Comparison of ENCODE assay signal across 16 cellular contexts in the genomic region with DNA sequence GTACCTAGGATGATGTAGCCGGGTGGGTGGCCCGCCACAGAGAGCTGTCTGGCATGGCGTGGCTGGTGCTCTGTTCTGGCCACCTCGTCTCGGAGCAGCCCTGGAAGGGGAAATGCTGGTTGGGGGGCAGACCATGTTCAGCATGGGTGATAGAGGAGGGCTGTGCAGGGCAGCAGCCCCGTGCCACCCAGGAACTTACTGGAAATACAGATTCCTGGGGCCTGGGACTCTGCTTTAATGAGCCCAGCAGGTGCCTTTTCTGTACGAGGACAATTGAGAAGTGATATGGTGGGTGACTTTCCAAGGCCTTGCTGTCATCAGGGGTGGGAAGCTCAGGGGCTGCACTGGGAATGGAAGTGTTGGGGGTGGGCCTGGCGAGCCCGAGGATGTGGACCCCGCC. TPM values are rescaled to one million over a fixed set of nuclear protein-coding genes. Genes with fewer than 3 reads are reported as not detected.
A peak's percentile ranks its signal among the peaks of the same experiment; 100 is the strongest.
DNase-seq lines count a peak whose midpoint lies in the region; ATAC-seq and TF ChIP-seq lines count a peak whose summit lies in the region.
"Had no signal": no experiment of that assay in that cellular context is flagged by ENCODE, and none has a peak within 500 bp of the region (broad histone marks: within the 10 kb centered on the region; RNA-seq: fewer than 3 reads in every experiment).

No MANE protein-coding gene starts in this region.

- peaks cover 12% of the 10 kb centered on the region for H3K4me1 Mint-ChIP-seq in stimulated activated naive CD8-positive, alpha-beta T cell treated with anti-CD3 and anti-CD28 coated beads, Interleukin-15, amount 100 ng/mL, for 72 hours
- H3K4me1 Mint-ChIP-seq in endothelial cell (ENCODE audit: unreplicated experiment), result no peaks in the 10 kb centered on the region

- no peak for DNase-seq in stimulated activated naive CD8-positive, alpha-beta T cell treated with anti-CD3 and anti-CD28 coated beads, Interleukin-15, amount 100 ng/mL, for 72 hours
- DNase-seq in stimulated activated naive CD8-positive, alpha-beta T cell treated with anti-CD3 and anti-CD28 coated beads, Interleukin-15, Interleukin-2, amounts not matched to agents 100 U/mL and 50 U/mL, for 24 hours, result no peak
- no peak for DNase-seq in endothelial cell (ENCODE audit: low spot score)
- DNase-seq in OCI-M1 (lab: John Stamatoyannopoulos, UW), result no peak
- no peak for DNase-seq in GF-D8 (lab: John Stamatoyannopoulos, UW)
- no peak for DNase-seq in activated naive CD4-positive, alpha-beta T cell treated with anti-CD3 and anti-CD28 coated beads, Interleukin-2, amount 50 U/mL, for 72 hours (ENCODE audit: low spot score in 2 of 2)
- DNase-seq: BE2C; CD8-positive, alpha-beta T cell; COR-L47; DND-41; GDM1; GM23248; IMR-90 had no signal

- H3K27ac Mint-ChIP-seq in stimulated activated naive CD8-positive, alpha-beta T cell treated with anti-CD3 and anti-CD28 coated beads, Interleukin-15, amount 100 ng/mL, for 72 hours, result peak overlapping the region; percentile 61 to 93
- H3K27ac Mint-ChIP-seq in endothelial cell (ENCODE audit: unreplicated experiment), result no peak overlapping the region
- no peak overlapping the region for H3K27ac Mint-ChIP-seq in activated naive CD4-positive, alpha-beta T cell treated with anti-CD3 and anti-CD28 coated beads, Interleukin-2, amount 50 U/mL, for 72 hours
- H3K27ac Mint-ChIP-seq: CD8-positive, alpha-beta T cell had no signal

- H3K27me3 Mint-ChIP-seq in stimulated activated naive CD8-positive, alpha-beta T cell treated with anti-CD3 and anti-CD28 coated beads, Interleukin-15, amount 100 ng/mL, for 72 hours, result no peaks in the 10 kb centered on the region
- H3K27me3 Mint-ChIP-seq in endothelial cell (ENCODE audit: unreplicated experiment), result peaks cover 13% of the 10 kb centered on the region

- H3K27ac ChIP-seq in HEK293 (ENCODE audit: extremely low read depth, low read depth, low read length), result no peak overlapping the region
- H3K27ac ChIP-seq: A549, C4-2B, GM23248 had no signal

- CTCF ChIA-PET in HEK293 (lab: Yijun Ruan, JAX), result interaction anchor here (0.6 to 1.2 kb wide), 3 partner anchors 26 to 223 kb away, joined by 3 to 5 read pairs (median 4); no protein-coding TSS in a partner anchor

- no peaks in the 10 kb centered on the region for H3K9me3 Mint-ChIP-seq in stimulated activated naive CD8-positive, alpha-beta T cell treated with anti-CD3 and anti-CD28 coated beads, Interleukin-15, amount 100 ng/mL, for 72 hours
- no peaks in the 10 kb centered on the region for H3K9me3 Mint-ChIP-seq in endothelial cell (ENCODE audit: unreplicated experiment)
- no peaks in the 10 kb centered on the region for H3K9me3 Mint-ChIP-seq in activated naive CD4-positive, alpha-beta T cell treated with anti-CD3 and anti-CD28 coated beads, Interleukin-2, amount 50 U/mL, for 72 hours
- H3K9me3 Mint-ChIP-seq: CD8-positive, alpha-beta T cell had no signal

- H3K36me3 Mint-ChIP-seq in endothelial cell (ENCODE audit: low read depth, unreplicated experiment), result peaks cover 19% of the 10 kb centered on the region
- H3K36me3 Mint-ChIP-seq in activated naive CD4-positive, alpha-beta T cell treated with anti-CD3 and anti-CD28 coated beads, Interleukin-2, amount 50 U/mL, for 72 hours, result peaks cover 0 to 5% of the 10 kb centered on the region in 2 donors

- POLR2A ChIA-PET in HEK293 (lab: Yijun Ruan, JAX), result no interaction called here

- peaks cover 8% of the 10 kb centered on the region for H3K4me1 ChIP-seq in HEK293 (ENCODE audit: control insufficient read depth, insufficient read depth, low read length)
- H3K4me1 ChIP-seq: A549, BE2C had no signal

- ATAC-seq in stimulated activated naive CD8-positive, alpha-beta T cell treated with anti-CD3 and anti-CD28 coated beads, Interleukin-15, amount 100 ng/mL, for 72 hours, result no peak
- no peak for ATAC-seq in stimulated activated naive CD8-positive, alpha-beta T cell treated with anti-CD3 and anti-CD28 coated beads, Interleukin-15, Interleukin-2, amounts not matched to agents 100 U/mL and 50 U/mL, for 24 hours
- ATAC-seq in activated naive CD4-positive, alpha-beta T cell treated with anti-CD3 and anti-CD28 coated beads, Interleukin-2, amount 50 U/mL, for 72 hours, result no peak
- ATAC-seq: CD8-positive, alpha-beta T cell had no signal

- no peak for TF ChIP-seq CTCF in HEK293 (tag by site-specific recombination; IDR thresholded peaks at IDR 0.05)
- no peak for TF ChIP-seq CTCF in endothelial cell (IDR thresholded peaks at IDR 0.05; ENCODE audit: unreplicated experiment)

- H3K4me3 Mint-ChIP-seq in stimulated activated naive CD8-positive, alpha-beta T cell treated with anti-CD3 and anti-CD28 coated beads, Interleukin-15, amount 100 ng/mL, for 72 hours, result no peak overlapping the region
- peak overlapping the region; percentile 37 for H3K4me3 Mint-ChIP-seq in endothelial cell (ENCODE audit: unreplicated experiment)
- H3K4me3 Mint-ChIP-seq: CD8-positive, alpha-beta T cell had no signal

- H3K36me3 ChIP-seq in HEK293 (ENCODE audit: control insufficient read depth in 2 of 2, insufficient read depth in 1 of 2, low read length in 2 of 2), result peaks cover 9 to 72% of the 10 kb centered on the region in 2 experiments; a peak in 2 of 3 replicates

- no peak overlapping the region for H3K4me3 ChIP-seq in HEK293 (ENCODE audit: low read depth, low read length)
- H3K4me3 ChIP-seq: A549, GM23248 had no signal

- no peaks in the 10 kb centered on the region for H3K9me3 ChIP-seq in HEK293 (ENCODE audit: control insufficient read depth, insufficient read depth, low read depth, low read length)
- H3K9me3 ChIP-seq: A549, BE2C had no signal

TF ChIP-seq in HEK293, 187 proteins besides CTCF, POLR2A, EP300 and RAD21:
- TF ChIP-seq ZNF621 (tag by site-specific recombination; IDR thresholded peaks at IDR 0.05) (no peak), ZNF449 (tag by site-specific recombination; IDR thresholded peaks at IDR 0.05) (peak; percentile 59; the same call in 1 of the 2 replicates), ZBTB20 (tag by site-specific recombination; IDR thresholded peaks at IDR 0.05) (peak; percentile 87), KLF8 (tag by site-specific recombination; IDR thresholded peaks at IDR 0.05) (0 out of 2 replicates have a peak, but pooled peaks have one; percentile 18), ZNF324 (tag by site-specific recombination; IDR thresholded peaks at IDR 0.05) (no peak), ZFP3 (tag by site-specific recombination; IDR thresholded peaks at IDR 0.05; ENCODE audit: low read depth) (no peak)

RNA-seq across cellular contexts. Expression of gene SMARCA4, which starts 24.7 kb away (rescaled TPM):
- total RNA-seq in endothelial cell (ENCODE audit: unreplicated experiment), result 238 TPM
- total RNA-seq in activated naive CD4-positive, alpha-beta T cell treated with anti-CD3 and anti-CD28 coated beads, Interleukin-2, amount 50 U/mL, for 72 hours, result 10 to 100 TPM; 86.8 to 99.4 TPM

RNA-seq across cellular contexts. Expression of gene TIMM29, which starts 56.9 kb away (rescaled TPM):
- 18.3 TPM for total RNA-seq in endothelial cell (ENCODE audit: unreplicated experiment)
- 10 to 100 TPM; 17.2 to 24.1 TPM for total RNA-seq in activated naive CD4-positive, alpha-beta T cell treated with anti-CD3 and anti-CD28 coated beads, Interleukin-2, amount 50 U/mL, for 72 hours

RNA-seq across cellular contexts. Expression of gene YIPF2, which starts 57.1 kb away (rescaled TPM):
- 51.4 TPM for total RNA-seq in endothelial cell (ENCODE audit: unreplicated experiment)
- total RNA-seq in activated naive CD4-positive, alpha-beta T cell treated with anti-CD3 and anti-CD28 coated beads, Interleukin-2, amount 50 U/mL, for 72 hours, result 10 to 100 TPM; 27.1 to 45.7 TPM

Comparison
In these comparisons a context has a peak if more than half of its experiments do, and no peak if none do; other contexts are left out.
1. H3K27ac Mint-ChIP-seq: peak in stimulated activated naive CD8-positive, alpha-beta T cell treated with anti-CD3 and anti-CD28 coated beads, Interleukin-15, amount 100 ng/mL, for 72 hours (2 of 2); none in endothelial cell (single experiment) and activated naive CD4-positive, alpha-beta T cell treated with anti-CD3 and anti-CD28 coated beads, Interleukin-2, amount 50 U/mL, for 72 hours (0 of 2).